9 cellular contexts compared by ENCODE assay signal in the genomic region with DNA sequence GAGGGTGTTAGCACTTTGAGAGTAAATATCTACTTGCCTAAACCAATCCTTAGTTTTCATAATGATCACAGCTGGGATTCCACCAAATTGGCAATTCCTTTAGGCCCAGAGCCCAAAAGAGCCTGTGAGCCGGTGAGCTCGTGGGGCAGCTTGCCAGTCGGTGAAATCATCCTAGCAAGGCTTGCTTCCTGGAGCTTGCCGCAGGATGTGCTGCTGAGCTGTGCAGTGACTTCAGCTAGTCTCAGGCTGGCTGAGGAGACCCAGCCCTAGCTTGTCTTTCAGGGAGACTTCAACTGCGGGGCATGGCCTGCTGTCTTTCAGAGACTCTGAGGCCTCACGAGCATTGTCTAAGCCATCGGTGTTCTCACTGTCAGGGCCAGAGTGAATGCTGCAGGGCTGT.
DNase-seq lines count a peak whose midpoint lies in the region; ATAC-seq and TF ChIP-seq lines count a peak whose summit lies in the region.
"Had no signal": no experiment of that assay in that cellular context is flagged by ENCODE, and none has a peak within 500 bp of the region (broad histone marks: within the 10 kb centered on the region; RNA-seq: fewer than 3 reads in every experiment).

No MANE protein-coding gene starts in this region.

- no peak for TF ChIP-seq CTCF in GM13977 (IDR thresholded peaks at IDR 0.05; ENCODE audit: extremely low read depth, insufficient read depth, missing control alignments)

- H3K27ac ChIP-seq in epithelial cell of prostate = no peak overlapping the region

- DNase-seq in stimulated activated naive CD8-positive, alpha-beta T cell treated with anti-CD3 and anti-CD28 coated beads, Interleukin-15, amount 100 ng/mL, for 72 hours = no peak
- no peak for DNase-seq in stimulated activated naive CD8-positive, alpha-beta T cell treated with anti-CD3 and anti-CD28 coated beads, Interleukin-15, Interleukin-2, amounts not matched to agents 100 U/mL and 50 U/mL, for 24 hours
- DNase-seq in epithelial cell of prostate (ENCODE audit: low read depth, low spot score) (peak; percentile 27), mucosa of gallbladder (ENCODE audit: low spot score) (peak; percentile 74), NCI-H1417 treated with DMSO at 0.1 percent for 48 hours (lab: John Stamatoyannopoulos, UW) (no peak), GM13977 (ENCODE audit: low spot score) (no peak), NCI-H1105 (lab: John Stamatoyannopoulos, UW) (no peak)
- DNase-seq: NCI-H524 treated with DMSO at 0.1 percent for 48 hours had no signal

- peaks cover 28% of the 10 kb centered on the region for H3K4me1 Mint-ChIP-seq in stimulated activated naive CD8-positive, alpha-beta T cell treated with anti-CD3 and anti-CD28 coated beads, Interleukin-15, amount 100 ng/mL, for 72 hours

- peak overlapping the region in 1 of 2 donors; percentile 54 for H3K27ac Mint-ChIP-seq in stimulated activated naive CD8-positive, alpha-beta T cell treated with anti-CD3 and anti-CD28 coated beads, Interleukin-15, amount 100 ng/mL, for 72 hours

- no peaks in the 10 kb centered on the region for H3K27me3 Mint-ChIP-seq in stimulated activated naive CD8-positive, alpha-beta T cell treated with anti-CD3 and anti-CD28 coated beads, Interleukin-15, amount 100 ng/mL, for 72 hours

- no peak for ATAC-seq in stimulated activated naive CD8-positive, alpha-beta T cell treated with anti-CD3 and anti-CD28 coated beads, Interleukin-15, amount 100 ng/mL, for 72 hours
- ATAC-seq in stimulated activated naive CD8-positive, alpha-beta T cell treated with anti-CD3 and anti-CD28 coated beads, Interleukin-15, Interleukin-2, amounts not matched to agents 100 U/mL and 50 U/mL, for 24 hours = no peak
- no peak for ATAC-seq in GM21381 (IDR thresholded peaks at IDR 0.05; ENCODE audit: unreplicated experiment)

- in situ Hi-C loops in GM13977 (cut with MboI; ENCODE audit: low pct_unique_long_range_greater_than_20kb, low sequenced_read_pairs, unreplicated experiment) = no loop called here

- H3K9me3 Mint-ChIP-seq in stimulated activated naive CD8-positive, alpha-beta T cell treated with anti-CD3 and anti-CD28 coated beads, Interleukin-15, amount 100 ng/mL, for 72 hours = no peaks in the 10 kb centered on the region

- peak overlapping the region; percentile 29 to 30 for H3K4me3 Mint-ChIP-seq in stimulated activated naive CD8-positive, alpha-beta T cell treated with anti-CD3 and anti-CD28 coated beads, Interleukin-15, amount 100 ng/mL, for 72 hours

Comparison
In these comparisons a context has a peak if more than half of its experiments do, and no peak if none do; other contexts are left out.
1. DNase-seq: peak in epithelial cell of prostate (single experiment) and mucosa of gallbladder (single experiment); none in stimulated activated naive CD8-positive, alpha-beta T cell treated with anti-CD3 and anti-CD28 coated beads, Interleukin-15, amount 100 ng/mL, for 72 hours (0 of 2), stimulated activated naive CD8-positive, alpha-beta T cell treated with anti-CD3 and anti-CD28 coated beads, Interleukin-15, Interleukin-2, amounts not matched to agents 100 U/mL and 50 U/mL, for 24 hours (single experiment), NCI-H1417 treated with DMSO at 0.1 percent for 48 hours (single experiment), GM13977 (single experiment) and NCI-H1105 (single experiment).